ENCODE assay signal across 1 cellular context in genomic region chr11:1358286-1358685, GRCh38.
TF ChIP-seq lines count a peak whose summit lies in the region.

No MANE protein-coding gene starts in this region.

TF ChIP-seq in K562, 482 proteins besides CTCF, POLR2A, EP300 and RAD21:
- TF ChIP-seq USF1 (CRISPR knock-in tag; IDR thresholded peaks at IDR 0.05) = 0 out of 2 replicates have a peak, but pooled peaks have one; percentile 28
- no peak for TF ChIP-seq ZZZ3 (IDR thresholded peaks at IDR 0.05)
- no peak for TF ChIP-seq CBX2 (IDR thresholded peaks at IDR 0.05; ENCODE audit: insufficient read depth, low read length, poor library complexity, severe bottlenecking)
- no peak for TF ChIP-seq KAT8 (IDR thresholded peaks at IDR 0.05; ENCODE audit: low read depth)
- 0 out of 2 replicates have a peak, but pooled peaks have one; percentile 38 for TF ChIP-seq FOXP1 (CRISPR knock-in tag; IDR thresholded peaks at IDR 0.05)
- no peak for TF ChIP-seq ARID3A (IDR thresholded peaks at IDR 0.05; ENCODE audit: borderline replicate concordance, low read depth, low read length)
- TF ChIP-seq MAX (CRISPR knock-in tag; IDR thresholded peaks at IDR 0.05) = 0 out of 2 replicates have a peak, but pooled peaks have one; percentile 31
- peak in 1 of 2 experiments; percentile 46; a peak in 1 of 4 replicates for TF ChIP-seq FOXA3 (CRISPR knock-in tag; conservative IDR thresholded peaks at IDR 0.05 in 1 of 2, IDR thresholded peaks at IDR 0.05 in 1 of 2)
- TF ChIP-seq GMEB1 (CRISPR knock-in tag; IDR thresholded peaks at IDR 0.05) = no peak
- 0 out of 4 replicates have a peak, but pooled peaks of 1 of the 2 experiments have one; percentile 26 for TF ChIP-seq MAZ (CRISPR knock-in tag; conservative IDR thresholded peaks at IDR 0.05 in 1 of 2, IDR thresholded peaks at IDR 0.05 in 1 of 2)
